Comparison of ENCODE assay signal across 10 cellular contexts in genomic region chr10:33252794-33253203, GRCh38.
DNase-seq lines count a peak whose midpoint lies in the region; ATAC-seq and TF ChIP-seq lines count a peak whose summit lies in the region.
"Had no signal": no experiment of that assay in that cellular context is flagged by ENCODE, and none has a peak within 500 bp of the region (broad histone marks: within the 10 kb centered on the region; RNA-seq: fewer than 3 reads in every experiment).

No MANE protein-coding gene starts in this region.

- TF ChIP-seq CTCF in CD8-positive, alpha-beta T cell (IDR thresholded peaks at IDR 0.05): no peak

- peak overlapping the region; percentile 61 for H3K4me3 Mint-ChIP-seq in activated naive CD8-positive, alpha-beta T cell treated with anti-CD3 and anti-CD28 coated beads, Interleukin-2, amount 50 U/mL, for 24 hours
- H3K4me3 Mint-ChIP-seq in CD8-positive, alpha-beta T cell: no peak overlapping the region
- H3K4me3 Mint-ChIP-seq: naive B cell had no signal

- H3K27me3 ChIP-seq in GM23248 (replicated peaks; ENCODE audit: insufficient read depth): no peaks in the 10 kb centered on the region
- H3K27me3 ChIP-seq in CD8-positive, alpha-beta T cell (ENCODE audit: insufficient read depth, low read length): no peaks in the 10 kb centered on the region

- H3K27me3 Mint-ChIP-seq in activated naive CD8-positive, alpha-beta T cell treated with anti-CD3 and anti-CD28 coated beads, Interleukin-2, amount 50 U/mL, for 24 hours: peaks cover 12% of the 10 kb centered on the region
- H3K27me3 Mint-ChIP-seq in CD8-positive, alpha-beta T cell (ENCODE audit: low read depth): no peaks in the 10 kb centered on the region

- no peak overlapping the region for H2AFZ ChIP-seq in GM23248

- H3K9ac ChIP-seq in GM23248: peak overlapping the region; percentile 34

- H3K4me3 ChIP-seq in GM23248: no peak overlapping the region
- no peak overlapping the region for H3K4me3 ChIP-seq in CD8-positive, alpha-beta T cell (ENCODE audit: low read depth, low read length)

- H3K9me2 ChIP-seq in GM23248 (ENCODE audit: insufficient read depth): no peaks in the 10 kb centered on the region

- peak; percentile 36 for DNase-seq in AG08396 (ENCODE audit: low spot score)
- DNase-seq in GM23248: peak; percentile 85
- no peak for DNase-seq in activated naive CD8-positive, alpha-beta T cell treated with anti-CD3 and anti-CD28 coated beads, Interleukin-2, amount 50 U/mL, for 24 hours
- peak; percentile 62 for DNase-seq in kidney tubule cell (ENCODE audit: low spot score)
- no peak for DNase-seq in CD8-positive, alpha-beta T cell
- DNase-seq in GOT3 (lab: John Stamatoyannopoulos, UW): no peak
- DNase-seq: naive B cell, NCI-H82 had no signal

- peaks cover 69% of the 10 kb centered on the region for H3K36me3 ChIP-seq in GM23248 (ENCODE audit: low read depth)
- H3K36me3 ChIP-seq in CD8-positive, alpha-beta T cell (ENCODE audit: insufficient read depth, low read length): no peaks in the 10 kb centered on the region

- peaks cover 44% of the 10 kb centered on the region for H3K4me1 ChIP-seq in GM23248 (ENCODE audit: insufficient read depth)
- H3K4me1 ChIP-seq in CD8-positive, alpha-beta T cell (ENCODE audit: insufficient read depth, low read length): peaks cover 22% of the 10 kb centered on the region

- peaks cover 84% of the 10 kb centered on the region for H3K79me2 ChIP-seq in GM23248 (ENCODE audit: insufficient read depth)

- intact Hi-C loops in CD8-positive, alpha-beta T cell (cut with DNase I, micrococcal nuclease): no loop called here

- CTCF ChIA-PET in CD8-positive, alpha-beta T cell (lab: Charles Lee): no interaction called here

- no peaks in the 10 kb centered on the region for H4K20me1 ChIP-seq in GM23248 (ENCODE audit: insufficient read depth)

- POLR2A ChIA-PET in CD8-positive, alpha-beta T cell (lab: Charles Lee): no interaction called here

- H3K27ac Mint-ChIP-seq in activated naive CD8-positive, alpha-beta T cell treated with anti-CD3 and anti-CD28 coated beads, Interleukin-2, amount 50 U/mL, for 24 hours: peak overlapping the region; percentile 90
- H3K27ac Mint-ChIP-seq in CD8-positive, alpha-beta T cell: no peak overlapping the region

- no peaks in the 10 kb centered on the region for H3K9me3 ChIP-seq in GM23248 (ENCODE audit: low read depth)
- no peaks in the 10 kb centered on the region for H3K9me3 ChIP-seq in CD8-positive, alpha-beta T cell (ENCODE audit: low read length)

- H3K9me3 Mint-ChIP-seq in activated naive CD8-positive, alpha-beta T cell treated with anti-CD3 and anti-CD28 coated beads, Interleukin-2, amount 50 U/mL, for 24 hours: peaks cover 17% of the 10 kb centered on the region
- H3K9me3 Mint-ChIP-seq in CD8-positive, alpha-beta T cell: peaks cover 5% of the 10 kb centered on the region

- peak overlapping the region; percentile 73 for H3K27ac ChIP-seq in GM23248
- H3K27ac ChIP-seq in CD8-positive, alpha-beta T cell (ENCODE audit: low read depth, low read length): no peak overlapping the region

- H3F3A ChIP-seq in GM23248 (ENCODE audit: insufficient read depth): peaks cover 86% of the 10 kb centered on the region

- in situ Hi-C loops in GM23248 (cut with MboI): no loop called here

- ATAC-seq in activated naive CD8-positive, alpha-beta T cell treated with anti-CD3 and anti-CD28 coated beads, Interleukin-2, amount 50 U/mL, for 24 hours: peak; percentile 72
- ATAC-seq in GM18870 (IDR thresholded peaks at IDR 0.05; ENCODE audit: unreplicated experiment) (no peak), HG03196 (IDR thresholded peaks at IDR 0.05; ENCODE audit: unreplicated experiment) (no peak)
- no peak for ATAC-seq in CD8-positive, alpha-beta T cell

- 11 to 13% methylated on average over 3 of the region's 3 CpGs for WGBS in GM23248 (ENCODE audit: low coverage in 1 of 2, low lambda C conversion rate in 2 of 2, missing lambda C conversion rate in 2 of 2), 2 experiments

- peaks cover 17% of the 10 kb centered on the region for H3K36me3 Mint-ChIP-seq in activated naive CD8-positive, alpha-beta T cell treated with anti-CD3 and anti-CD28 coated beads, Interleukin-2, amount 50 U/mL, for 24 hours (ENCODE audit: low read depth)
- no peaks in the 10 kb centered on the region for H3K36me3 Mint-ChIP-seq in CD8-positive, alpha-beta T cell
- H3K36me3 Mint-ChIP-seq: naive B cell had no signal

- H3K4me2 ChIP-seq in GM23248 (ENCODE audit: unreplicated experiment): peak overlapping the region; percentile 16

- peaks cover 56% of the 10 kb centered on the region for H3K4me1 Mint-ChIP-seq in activated naive CD8-positive, alpha-beta T cell treated with anti-CD3 and anti-CD28 coated beads, Interleukin-2, amount 50 U/mL, for 24 hours
- peaks cover 26% of the 10 kb centered on the region for H3K4me1 Mint-ChIP-seq in CD8-positive, alpha-beta T cell (ENCODE audit: low read depth)

Comparison
In these comparisons a context has a peak if more than half of its experiments do, and no peak if none do; other contexts are left out.
1. DNase-seq: peak in AG08396 (single experiment), GM23248 (single experiment) and kidney tubule cell (single experiment); none in activated naive CD8-positive, alpha-beta T cell treated with anti-CD3 and anti-CD28 coated beads, Interleukin-2, amount 50 U/mL, for 24 hours (single experiment), CD8-positive, alpha-beta T cell (0 of 7) and GOT3 (single experiment).